1 cellular context compared by ENCODE assay signal in the genomic region with DNA sequence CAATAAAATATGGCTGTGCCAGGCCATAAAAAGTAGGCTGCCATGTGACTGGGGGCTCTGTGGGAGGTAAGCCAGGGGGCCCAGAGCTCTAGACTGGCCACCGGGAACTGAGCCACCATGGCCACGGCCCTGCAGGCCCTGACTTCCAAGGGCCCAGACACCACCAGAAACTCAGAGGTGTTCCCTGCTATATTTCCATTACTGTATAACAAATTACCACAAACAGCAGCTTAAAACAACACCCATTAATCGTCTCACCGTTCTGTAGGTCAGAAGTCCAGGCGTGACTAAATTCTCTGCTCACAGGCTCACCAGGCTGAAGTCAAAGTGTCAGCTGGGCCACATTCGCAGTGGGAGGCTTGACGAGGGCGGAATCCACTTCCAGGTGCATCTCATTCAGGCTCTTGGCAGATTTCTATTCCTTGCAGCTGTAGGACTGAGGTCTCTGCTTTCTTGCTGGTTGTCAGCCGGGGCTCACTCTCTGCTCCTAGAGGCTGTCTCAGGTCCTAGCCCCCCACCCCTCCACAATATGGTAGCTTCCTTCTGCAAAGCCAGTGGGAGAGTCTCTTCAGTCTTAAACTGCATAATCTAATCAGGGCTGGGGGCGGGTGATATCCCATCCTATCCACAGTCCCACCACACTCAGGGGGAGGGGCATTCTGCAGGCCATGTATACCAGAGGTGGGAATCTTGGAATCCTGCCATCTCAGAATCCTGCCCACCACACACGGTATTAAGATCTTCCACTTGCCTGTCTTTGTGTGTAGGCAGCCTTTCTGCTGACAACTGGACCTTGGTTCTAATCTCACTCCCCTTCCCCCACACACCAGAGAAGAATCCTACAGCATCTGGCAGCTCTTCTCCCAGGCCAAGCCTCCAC.
A peak's percentile ranks its signal among the peaks of the same experiment; 100 is the strongest.
TF ChIP-seq lines count a peak whose summit lies in the region.

No MANE protein-coding gene starts in this region.

TF ChIP-seq in K562, 482 proteins besides CTCF, POLR2A, EP300 and RAD21:
- peak; percentile 60 for TF ChIP-seq PRDM10 (IDR thresholded peaks at IDR 0.05; ENCODE audit: partially characterized antibody)
- TF ChIP-seq, protein P1, sequence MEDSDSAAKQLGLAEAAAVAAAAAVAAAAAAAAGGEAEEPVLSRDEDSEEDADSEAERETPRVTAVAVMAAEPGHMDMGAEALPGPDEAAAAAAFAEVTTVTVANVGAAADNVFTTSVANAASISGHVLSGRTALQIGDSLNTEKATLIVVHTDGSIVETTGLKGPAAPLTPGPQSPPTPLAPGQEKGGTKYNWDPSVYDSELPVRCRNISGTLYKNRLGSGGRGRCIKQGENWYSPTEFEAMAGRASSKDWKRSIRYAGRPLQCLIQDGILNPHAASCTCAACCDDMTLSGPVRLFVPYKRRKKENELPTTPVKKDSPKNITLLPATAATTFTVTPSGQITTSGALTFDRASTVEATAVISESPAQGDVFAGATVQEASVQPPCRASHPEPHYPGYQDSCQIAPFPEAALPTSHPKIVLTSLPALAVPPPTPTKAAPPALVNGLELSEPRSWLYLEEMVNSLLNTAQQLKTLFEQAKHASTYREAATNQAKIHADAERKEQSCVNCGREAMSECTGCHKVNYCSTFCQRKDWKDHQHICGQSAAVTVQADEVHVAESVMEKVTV (CRISPR knock-in tag; IDR thresholded peaks at IDR 0.05): no peak
- no peak for TF ChIP-seq ZNF324 (CRISPR knock-in tag; IDR thresholded peaks at IDR 0.05)
